14 cellular contexts compared by ENCODE assay signal in genomic region chr12:67909091-67909531, GRCh38.
DNase-seq lines count a peak whose midpoint lies in the region; ATAC-seq, FAIRE-seq and TF ChIP-seq lines count a peak whose summit lies in the region.
"Had no signal": no experiment of that assay in that cellular context is flagged by ENCODE, and none has a peak within 500 bp of the region (broad histone marks: within the 10 kb centered on the region; RNA-seq: fewer than 3 reads in every experiment).

No MANE protein-coding gene starts in this region.

- TF ChIP-seq CTCF in foreskin keratinocyte (conservative IDR thresholded peaks at IDR 0.05): no peak

- ATAC-seq in foreskin keratinocyte (no peak), HG03354 (IDR thresholded peaks at IDR 0.05; ENCODE audit: poor library complexity, severe bottlenecking, unreplicated experiment) (no peak), GM19328 (IDR thresholded peaks at IDR 0.05; ENCODE audit: unreplicated experiment) (no peak)
- ATAC-seq: left ventricle myocardium superior had no signal

- FAIRE-seq in urothelium cell line (lab: Jason Lieb, UNC): no peak
- FAIRE-seq: A204.1 had no signal

- peaks cover 26% of the 10 kb centered on the region for H3K4me1 ChIP-seq in foreskin keratinocyte

- H3K27me3 ChIP-seq in foreskin keratinocyte: no peaks in the 10 kb centered on the region

- H3K27ac ChIP-seq in foreskin keratinocyte: peak overlapping the region; percentile 25

- DNase-seq in A172 (ENCODE audit: low spot score) (peak; percentile 84), HCEC 1CT (peak; percentile 49), T1000 (lab: John Stamatoyannopoulos, UW) (peak; percentile 11), foreskin keratinocyte (peak; percentile 59 to 85), urothelium cell line (ENCODE audit: low spot score) (no peak), NCI-H146 (lab: John Stamatoyannopoulos, UW) (no peak)
- DNase-seq: activated CD4-positive, alpha-beta memory T cell treated with anti-CD3 and anti-CD28 coated beads for 36 hours; DND-41; glutamatergic neuron; Karpas-422; left ventricle myocardium superior had no signal

Comparison
In these comparisons a context has a peak if more than half of its experiments do, and no peak if none do; other contexts are left out.
1. DNase-seq: peak in A172 (single experiment), HCEC 1CT (single experiment), T1000 (single experiment) and foreskin keratinocyte (2 of 2); none in urothelium cell line (single experiment) and NCI-H146 (single experiment).